ENCODE assay signal across 9 cellular contexts in genomic region chr6:49551126-49551865, GRCh38. TPM values are rescaled to one million over a fixed set of nuclear protein-coding genes. Genes with fewer than 3 reads are reported as not detected.
DNase-seq lines count a peak whose midpoint lies in the region; FAIRE-seq and TF ChIP-seq lines count a peak whose summit lies in the region.
"Had no signal": no experiment of that assay in that cellular context is flagged by ENCODE, and none has a peak within 500 bp of the region (broad histone marks: within the 10 kb centered on the region; RNA-seq: fewer than 3 reads in every experiment).

No MANE protein-coding gene starts in this region.

- H3K9me3 ChIP-seq in GM23248 (ENCODE audit: low read depth) (no peaks in the 10 kb centered on the region), adipocyte (ENCODE audit: control insufficient read depth, low read length) (no peaks in the 10 kb centered on the region), iPS-18a (ENCODE audit: control insufficient read depth, low read depth, low read length) (no peaks in the 10 kb centered on the region), small intestine (ENCODE audit: control insufficient read depth, low read depth) (no peaks in the 10 kb centered on the region)

- no peak for TF ChIP-seq CTCF in KMS-11 (conservative IDR thresholded peaks at IDR 0.05; ENCODE audit: low read depth, low read length)

- H3K36me3 ChIP-seq in GM23248 (ENCODE audit: low read depth) (no peaks in the 10 kb centered on the region), KMS-11 (ENCODE audit: insufficient read depth) (no peaks in the 10 kb centered on the region), adipocyte (ENCODE audit: control insufficient read depth, insufficient read depth, low read length, severe bottlenecking) (no peaks in the 10 kb centered on the region), iPS-18a (ENCODE audit: control insufficient read depth, low read depth, low read length) (peaks cover 13% of the 10 kb centered on the region), small intestine (ENCODE audit: control insufficient read depth in 2 of 2, insufficient read depth in 2 of 2, low read length in 2 of 2) (no peaks in the 10 kb centered on the region)
- H3K36me3 ChIP-seq: BLaER1 treated with 17β-estradiol and CSF1 and Interleukin-3, amounts not matched to agents 10 nM and 100 nM had no signal

- WGBS in GM23248 (ENCODE audit: low coverage in 1 of 2, low lambda C conversion rate in 2 of 2, missing lambda C conversion rate in 2 of 2), 2 experiments = 3 to 5% methylated on average over 35 of the region's 35 CpGs
- 1% methylated on average over 35 of the region's 35 CpGs for WGBS in small intestine, 3 donors

- no peaks in the 10 kb centered on the region for H3K9me2 ChIP-seq in GM23248 (ENCODE audit: insufficient read depth)

- H3K4me1 ChIP-seq in GM23248 (ENCODE audit: insufficient read depth) (peaks cover 21% of the 10 kb centered on the region), KMS-11 (ENCODE audit: low read depth, poor library complexity, severe bottlenecking) (no peaks in the 10 kb centered on the region), adipocyte (ENCODE audit: control insufficient read depth, insufficient read depth, low read length) (peaks cover 22% of the 10 kb centered on the region), iPS-18a (ENCODE audit: control insufficient read depth, low read depth, low read length) (peaks cover 27% of the 10 kb centered on the region), small intestine (ENCODE audit: control insufficient read depth in 2 of 2, insufficient read depth in 1 of 2, low read depth in 1 of 2, low read length in 1 of 2) (no peaks in the 10 kb centered on the region)

- H3F3A ChIP-seq in GM23248 (ENCODE audit: insufficient read depth) = peaks cover 21% of the 10 kb centered on the region; the same call in 1 of the 2 replicates

- H4K20me1 ChIP-seq in GM23248 (ENCODE audit: insufficient read depth) = no peaks in the 10 kb centered on the region
- no peaks in the 10 kb centered on the region for H4K20me1 ChIP-seq in KMS-11 (ENCODE audit: insufficient read depth)
- H4K20me1 ChIP-seq: BLaER1 treated with 17β-estradiol and CSF1 and Interleukin-3, amounts not matched to agents 10 nM and 100 nM had no signal

- no peak for FAIRE-seq in small intestine (lab: Jason Lieb, UNC)

- in situ Hi-C loops in GM23248 (cut with MboI) = no loop called here

- H3K27me3 ChIP-seq in GM23248 (replicated peaks; ENCODE audit: insufficient read depth) (peaks cover 45% of the 10 kb centered on the region), KMS-11 (ENCODE audit: insufficient read depth, low read depth) (no peaks in the 10 kb centered on the region), adipocyte (replicated peaks; ENCODE audit: control insufficient read depth, insufficient read depth, low read length) (peaks cover 28% of the 10 kb centered on the region), iPS-18a (ENCODE audit: control insufficient read depth, insufficient read depth, low read length) (peaks cover 31% of the 10 kb centered on the region), small intestine (ENCODE audit: control insufficient read depth in 2 of 2, insufficient read depth in 2 of 2, low read length in 2 of 2) (no peaks in the 10 kb centered on the region)
- H3K27me3 ChIP-seq: BLaER1 treated with 17β-estradiol and CSF1 and Interleukin-3, amounts not matched to agents 10 nM and 100 nM had no signal

- peak; percentile 34 for DNase-seq in NCI-H1105 treated with DMSO at 0.1 percent for 48 hours (lab: John Stamatoyannopoulos, UW)
- no peak for DNase-seq in NCI-H1105 (lab: John Stamatoyannopoulos, UW)
- peak; percentile 32 for DNase-seq in GM23248
- DNase-seq in adipocyte (ENCODE audit: low read depth) = peak; percentile 13
- peak; percentile 37 for DNase-seq in small intestine
- DNase-seq in NCI-H1694 (lab: John Stamatoyannopoulos, UW) = no peak

- peak overlapping the region; percentile 40; the same call in 1 of the 2 replicates for H2AFZ ChIP-seq in GM23248
- H2AFZ ChIP-seq in KMS-11 (ENCODE audit: low read depth) = peak overlapping the region; percentile 82

- H3K4me2 ChIP-seq in GM23248 (ENCODE audit: unreplicated experiment) (peak overlapping the region; percentile 67), KMS-11 (peak overlapping the region; percentile 86)
- H3K4me2 ChIP-seq: BLaER1 treated with 17β-estradiol and CSF1 and Interleukin-3, amounts not matched to agents 10 nM and 100 nM had no signal

- H3K79me2 ChIP-seq in GM23248 (ENCODE audit: insufficient read depth) = no peaks in the 10 kb centered on the region
- H3K79me2 ChIP-seq in KMS-11 (ENCODE audit: insufficient read depth, low read depth) = no peaks in the 10 kb centered on the region

- H3K9ac ChIP-seq in GM23248 (no peak overlapping the region), KMS-11 (peak overlapping the region; percentile 12; the same call in 1 of the 2 replicates), adipocyte (ENCODE audit: low read length) (no peak overlapping the region), iPS-18a (ENCODE audit: low read length) (peak overlapping the region; percentile 94)
- H3K9ac ChIP-seq: BLaER1 treated with 17β-estradiol and CSF1 and Interleukin-3, amounts not matched to agents 10 nM and 100 nM had no signal

- H3K27ac ChIP-seq in GM23248 (no peak overlapping the region), KMS-11 (no peak overlapping the region), iPS-18a (ENCODE audit: low read length) (peak overlapping the region; percentile 35), small intestine (ENCODE audit: low read depth in 1 of 2, low read length in 1 of 2) (no peak overlapping the region)
- H3K27ac ChIP-seq: BLaER1 treated with 17β-estradiol and CSF1 and Interleukin-3, amounts not matched to agents 10 nM and 100 nM had no signal

- H3K4me3 ChIP-seq in GM23248 (peak overlapping the region; percentile 42), KMS-11 (IDR thresholded peaks at IDR 0.05; ENCODE audit: insufficient read depth, low read depth, low read length) (no peak overlapping the region), adipocyte (ENCODE audit: low read length) (peak overlapping the region; percentile 75), iPS-18a (ENCODE audit: low read length) (peak overlapping the region; percentile 85), small intestine (ENCODE audit: low read depth in 1 of 2, low read length in 2 of 2) (peak overlapping the region; percentile 16 to 54)
- H3K4me3 ChIP-seq: BLaER1 treated with 17β-estradiol and CSF1 and Interleukin-3, amounts not matched to agents 10 nM and 100 nM had no signal

RNA-seq across cellular contexts. Expression of gene C6orf141, which starts 0.8 kb away (rescaled TPM):
- total RNA-seq in GM23248 (2014; rRNA removed; shearing (Covaris generic)) = not detected in 2 replicates
- polyA plus RNA-seq in GM23248 (2016; fragmentation: Nextera tagmentation; extraction: Ambion mirVana) (not detected in 2 replicates), small intestine (1 to 10 TPM in 2 of 3 donors, not detected in 1; 3.2 to 5.5 TPM)

RNA-seq across cellular contexts. Expression of gene GLYATL3, which starts 51.6 kb away (rescaled TPM):
- not detected in 2 replicates for total RNA-seq in GM23248 (2014; rRNA removed; shearing (Covaris generic))
- polyA plus RNA-seq in GM23248 (2016; fragmentation: Nextera tagmentation; extraction: Ambion mirVana) (not detected in 2 replicates), small intestine (not detected)

Comparison
In these comparisons a context has a peak if more than half of its experiments do, and no peak if none do; other contexts are left out.
1. DNase-seq: peak in NCI-H1105 treated with DMSO at 0.1 percent for 48 hours (single experiment), GM23248 (single experiment), adipocyte (single experiment) and small intestine (single experiment); none in NCI-H1105 (single experiment) and NCI-H1694 (single experiment).
2. H3K9ac ChIP-seq: peak in KMS-11 (single experiment) and iPS-18a (single experiment); none in GM23248 (single experiment) and adipocyte (single experiment).